Comparison of ENCODE assay signal across 1 cellular context in the genomic region with DNA sequence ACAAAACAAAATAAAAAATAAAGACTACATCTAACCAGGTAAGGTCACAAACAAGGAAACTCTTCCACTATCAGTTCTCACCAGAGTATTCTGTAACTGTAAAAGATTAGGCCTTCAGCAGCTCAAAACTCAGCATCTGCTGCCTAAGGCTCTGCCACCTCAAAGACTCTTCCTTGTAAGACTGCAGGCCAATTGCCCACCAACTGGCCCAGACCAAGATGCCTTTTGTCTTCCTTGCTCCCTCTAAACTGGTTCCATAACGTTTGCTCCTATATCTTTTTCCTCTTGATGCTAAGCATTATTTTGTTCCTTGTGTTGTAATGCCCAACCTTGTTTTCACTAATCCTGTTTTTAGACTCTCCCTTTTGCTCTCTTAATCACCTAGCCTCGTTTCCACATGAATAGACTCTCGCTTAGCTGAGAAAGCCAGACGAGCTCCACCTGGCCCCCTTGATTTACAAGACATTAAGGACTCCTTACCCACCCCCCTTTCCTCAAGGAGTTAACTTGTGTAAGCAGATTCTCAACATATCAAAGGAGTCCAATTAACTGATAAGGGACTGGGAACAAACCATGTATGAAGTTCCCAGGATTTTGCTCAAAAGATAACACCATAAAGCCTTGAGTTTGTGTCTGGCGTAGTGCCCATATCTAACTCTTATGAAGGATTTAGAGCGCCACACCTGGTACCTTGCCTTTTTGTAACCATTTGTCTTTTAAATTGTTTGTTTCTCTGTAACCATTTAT.
TF ChIP-seq lines count a peak whose summit lies in the region.

No MANE protein-coding gene starts in this region.

TF ChIP-seq in K562, 482 proteins besides CTCF, POLR2A, EP300 and RAD21:
- TF ChIP-seq TEAD4 (IDR thresholded peaks at IDR 0.05; ENCODE audit: low read length) (no peak), TEAD4 (CRISPR knock-in tag; IDR thresholded peaks at IDR 0.05; ENCODE audit: borderline replicate concordance) (no peak), MAFK (IDR thresholded peaks at IDR 0.05; ENCODE audit: low read length) (no peak), SAFB2 (IDR thresholded peaks at IDR 0.05; ENCODE audit: borderline replicate concordance, low read depth, low read length, severe bottlenecking) (no peak), NFIC (IDR thresholded peaks at IDR 0.05) (peak; percentile 58)
